In genomic region chr12:49832836-49833421, GRCh38 we compare ENCODE assay signal across 1 cellular context.
TF ChIP-seq lines count a peak whose summit lies in the region.

No MANE protein-coding gene starts in this region.

TF ChIP-seq in GM23338, 12 proteins besides CTCF, POLR2A, EP300 and RAD21 (continued from another document):
- no peak for TF ChIP-seq POLR2AphosphoS5 (IDR thresholded peaks at IDR 0.05; ENCODE audit: low read depth)
- TF ChIP-seq STAT1 (IDR thresholded peaks at IDR 0.05; ENCODE audit: unreplicated experiment) = no peak
- no peak for TF ChIP-seq ZNF331 (CRISPR knock-in tag; IDR thresholded peaks at IDR 0.05; ENCODE audit: low read depth)
- no peak for TF ChIP-seq EZH2 (IDR thresholded peaks at IDR 0.05; ENCODE audit: low read depth, unreplicated experiment)
- no peak for TF ChIP-seq ETS1 (IDR thresholded peaks at IDR 0.05)
- TF ChIP-seq, protein P1, sequence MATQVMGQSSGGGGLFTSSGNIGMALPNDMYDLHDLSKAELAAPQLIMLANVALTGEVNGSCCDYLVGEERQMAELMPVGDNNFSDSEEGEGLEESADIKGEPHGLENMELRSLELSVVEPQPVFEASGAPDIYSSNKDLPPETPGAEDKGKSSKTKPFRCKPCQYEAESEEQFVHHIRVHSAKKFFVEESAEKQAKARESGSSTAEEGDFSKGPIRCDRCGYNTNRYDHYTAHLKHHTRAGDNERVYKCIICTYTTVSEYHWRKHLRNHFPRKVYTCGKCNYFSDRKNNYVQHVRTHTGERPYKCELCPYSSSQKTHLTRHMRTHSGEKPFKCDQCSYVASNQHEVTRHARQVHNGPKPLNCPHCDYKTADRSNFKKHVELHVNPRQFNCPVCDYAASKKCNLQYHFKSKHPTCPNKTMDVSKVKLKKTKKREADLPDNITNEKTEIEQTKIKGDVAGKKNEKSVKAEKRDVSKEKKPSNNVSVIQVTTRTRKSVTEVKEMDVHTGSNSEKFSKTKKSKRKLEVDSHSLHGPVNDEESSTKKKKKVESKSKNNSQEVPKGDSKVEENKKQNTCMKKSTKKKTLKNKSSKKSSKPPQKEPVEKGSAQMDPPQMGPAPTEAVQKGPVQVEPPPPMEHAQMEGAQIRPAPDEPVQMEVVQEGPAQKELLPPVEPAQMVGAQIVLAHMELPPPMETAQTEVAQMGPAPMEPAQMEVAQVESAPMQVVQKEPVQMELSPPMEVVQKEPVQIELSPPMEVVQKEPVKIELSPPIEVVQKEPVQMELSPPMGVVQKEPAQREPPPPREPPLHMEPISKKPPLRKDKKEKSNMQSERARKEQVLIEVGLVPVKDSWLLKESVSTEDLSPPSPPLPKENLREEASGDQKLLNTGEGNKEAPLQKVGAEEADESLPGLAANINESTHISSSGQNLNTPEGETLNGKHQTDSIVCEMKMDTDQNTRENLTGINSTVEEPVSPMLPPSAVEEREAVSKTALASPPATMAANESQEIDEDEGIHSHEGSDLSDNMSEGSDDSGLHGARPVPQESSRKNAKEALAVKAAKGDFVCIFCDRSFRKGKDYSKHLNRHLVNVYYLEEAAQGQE (IDR thresholded peaks at IDR 0.05; ENCODE audit: unreplicated experiment) = no peak
- no peak for TF ChIP-seq EZH2phosphoT487 (IDR thresholded peaks at IDR 0.05; ENCODE audit: unreplicated experiment)
